ENCODE assay signal across 8 cellular contexts in the genomic region with DNA sequence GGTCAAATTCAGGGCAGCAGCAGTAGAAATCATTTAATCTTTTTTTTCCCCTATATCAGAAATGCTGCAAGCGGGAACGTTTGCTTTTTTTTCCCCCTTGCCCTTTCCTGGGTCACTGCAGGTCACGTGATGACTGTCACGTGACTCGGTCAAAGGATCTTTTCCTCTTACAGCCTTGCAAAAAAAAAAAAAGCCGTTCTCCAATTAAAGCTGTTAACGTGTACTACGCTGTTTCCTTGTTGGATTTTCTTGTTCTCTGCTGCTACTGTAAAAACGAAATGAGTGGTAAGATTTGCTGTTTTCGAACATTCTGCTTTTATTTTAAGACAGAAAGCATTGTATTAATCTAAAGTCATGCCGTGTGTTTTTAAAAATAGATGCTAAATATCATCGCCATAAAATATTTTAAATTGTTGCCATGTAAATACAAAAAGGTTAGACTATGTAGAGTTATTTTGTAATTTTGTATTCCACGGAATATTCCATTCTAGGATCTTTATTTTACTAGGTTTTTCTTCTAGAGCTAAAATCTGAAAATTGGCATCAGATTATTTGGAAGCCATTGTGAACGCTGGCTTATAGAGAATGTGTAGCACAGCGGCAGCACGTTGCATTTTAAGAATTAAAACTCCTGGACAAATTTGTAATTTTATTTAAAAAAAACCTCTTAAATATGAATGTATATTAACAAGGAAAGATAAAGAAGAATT.
DNase-seq lines count a peak whose midpoint lies in the region; ATAC-seq and TF ChIP-seq lines count a peak whose summit lies in the region.

No MANE protein-coding gene starts in this region.

- H3K4me1 Mint-ChIP-seq in CD14-positive monocyte (peaks cover 27% of the 10 kb centered on the region), T-cell (peaks cover 31 to 45% (median 42%) of the 10 kb centered on the region in 3 donors)

- H3K27me3 Mint-ChIP-seq in CD14-positive monocyte (ENCODE audit: low read depth in 3 of 3) (no peaks in the 10 kb centered on the region), T-cell (no peaks in the 10 kb centered on the region)

- H3K4me1 ChIP-seq in right atrium auricular region (peaks cover 0 to 46% of the 10 kb centered on the region in 2 donors), prostate gland (replicated peaks) (no peaks in the 10 kb centered on the region)

- H3K4me3 ChIP-seq in right atrium auricular region = peak overlapping the region; percentile 45 to 57
- H3K4me3 ChIP-seq in prostate gland = peak overlapping the region; percentile 30 to 37

- peaks cover 4% of the 10 kb centered on the region for H3K36me3 ChIP-seq in right atrium auricular region
- H3K36me3 ChIP-seq in prostate gland = no peaks in the 10 kb centered on the region

- peak overlapping the region; percentile 75 to 92 for H3K4me3 Mint-ChIP-seq in CD14-positive monocyte
- peak overlapping the region; percentile 83 to 93 (median 92) for H3K4me3 Mint-ChIP-seq in T-cell

- POLR2A ChIA-PET in T-cell (lab: Charles Lee) = interaction anchor here in 1 of 2 donors (0.6 to 1.6 kb wide), 4 partner anchors 9 to 135 kb away, joined by 3 to 5 read pairs (median 4); partner anchors contain the start of gene FNDC3A

- intact Hi-C loops in CD14-positive monocyte (cut with micrococcal nuclease) = no loop called here
- intact Hi-C loops in prostate gland (cut with DNase I) = no loop called here

- CTCF ChIA-PET in T-cell (lab: Charles Lee) = interaction anchor here (0.5 to 1.1 kb wide), 6 partner anchors 9 to 496 kb away, joined by 3 to 4 read pairs (median 3); partner anchors contain the start of gene FNDC3A (in 1 of the 2)

- H3K9me3 Mint-ChIP-seq in CD14-positive monocyte = no peaks in the 10 kb centered on the region
- H3K9me3 Mint-ChIP-seq in T-cell = no peaks in the 10 kb centered on the region

- H3K9me3 ChIP-seq in right atrium auricular region (no peaks in the 10 kb centered on the region), prostate gland (no peaks in the 10 kb centered on the region)

- H3K27me3 ChIP-seq in right atrium auricular region (no peaks in the 10 kb centered on the region), prostate gland (replicated peaks; ENCODE audit: insufficient read depth) (no peaks in the 10 kb centered on the region)

- H3K36me3 Mint-ChIP-seq in CD14-positive monocyte = peaks cover 7 to 12% of the 10 kb centered on the region in 2 donors
- peaks cover 6% of the 10 kb centered on the region for H3K36me3 Mint-ChIP-seq in T-cell

- WGBS in prostate gland = 3% methylated on average over 16 of the region's 16 CpGs

- DNase-seq in CD14-positive monocyte (ENCODE audit: low spot score) (peak; percentile 77), NCI-H128 (lab: John Stamatoyannopoulos, UW; ENCODE audit: unreplicated experiment) (peak; percentile 9), T-cell (peak; percentile 47 to 82 (median 66)), amygdala (lab: John Stamatoyannopoulos, UW) (peak in 51 of 56 donors; percentile 5 to 88 (median 54)), right atrium auricular region (ENCODE audit: low spot score) (peak; percentile 83), prostate gland (ENCODE audit: low spot score) (peak; percentile 59), ureter (ENCODE audit: low spot score) (peak; percentile 81)

- peak overlapping the region; percentile 65 to 93 (median 85) for H3K27ac Mint-ChIP-seq in CD14-positive monocyte
- peak overlapping the region; percentile 85 to 91 for H3K27ac Mint-ChIP-seq in T-cell

- no peak for TF ChIP-seq CTCF in CD14-positive monocyte (IDR thresholded peaks at IDR 0.05)
- TF ChIP-seq CTCF in right atrium auricular region (IDR thresholded peaks at IDR 0.05) = no peak
- peak in 1 of 4 experiments; percentile 21 for TF ChIP-seq CTCF in prostate gland (IDR thresholded peaks at IDR 0.05)

- peak; percentile 70 for ATAC-seq in GM21529 (IDR thresholded peaks at IDR 0.05; ENCODE audit: unreplicated experiment)
- peak; percentile 51 to 87 (median 70) for ATAC-seq in T-cell (replicated peaks in 1 of 4)

- H3K27ac ChIP-seq in right atrium auricular region (peak overlapping the region; percentile 43 to 67), prostate gland (peak overlapping the region in 1 of 2 donors; percentile 14)

- TF ChIP-seq POLR2A in prostate gland (IDR thresholded peaks at IDR 0.05) = no peak

Comparison
In these comparisons a context has a peak if more than half of its experiments do, and no peak if none do; other contexts are left out.
1. DNase-seq: peak in every context shown above with its lines; median percentile 83 in right atrium auricular region; 81 in ureter; 77 in CD14-positive monocyte; 66 in T-cell; 59 in prostate gland; 54 in amygdala; 9 in NCI-H128.